1 cellular context compared by ENCODE assay signal in the genomic region with DNA sequence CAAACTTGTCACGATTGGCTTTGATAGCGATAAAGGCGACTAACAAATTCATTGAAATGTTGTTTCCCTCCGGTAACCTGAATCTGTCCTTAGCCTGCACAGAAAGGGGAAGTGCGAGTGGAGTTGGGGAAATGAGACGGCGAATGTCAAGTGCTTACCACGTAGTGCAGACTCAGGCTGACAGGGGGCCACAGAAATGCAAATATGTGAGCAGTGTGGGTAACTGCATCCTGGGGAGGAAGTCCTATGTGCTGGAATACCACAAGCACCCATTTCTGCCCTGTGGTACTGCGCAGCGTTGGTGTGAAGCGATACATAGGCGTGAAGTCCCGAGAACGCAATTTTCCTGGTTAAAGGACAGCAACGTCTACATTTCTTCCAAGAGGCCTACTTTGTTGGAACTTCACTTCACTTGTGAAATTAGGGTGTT.
TF ChIP-seq lines count a peak whose summit lies in the region.

No MANE protein-coding gene starts in this region.

TF ChIP-seq in HepG2, 621 proteins besides CTCF, POLR2A, EP300 and RAD21 (continued from another document and continues in another):
- TF ChIP-seq, protein P1, sequence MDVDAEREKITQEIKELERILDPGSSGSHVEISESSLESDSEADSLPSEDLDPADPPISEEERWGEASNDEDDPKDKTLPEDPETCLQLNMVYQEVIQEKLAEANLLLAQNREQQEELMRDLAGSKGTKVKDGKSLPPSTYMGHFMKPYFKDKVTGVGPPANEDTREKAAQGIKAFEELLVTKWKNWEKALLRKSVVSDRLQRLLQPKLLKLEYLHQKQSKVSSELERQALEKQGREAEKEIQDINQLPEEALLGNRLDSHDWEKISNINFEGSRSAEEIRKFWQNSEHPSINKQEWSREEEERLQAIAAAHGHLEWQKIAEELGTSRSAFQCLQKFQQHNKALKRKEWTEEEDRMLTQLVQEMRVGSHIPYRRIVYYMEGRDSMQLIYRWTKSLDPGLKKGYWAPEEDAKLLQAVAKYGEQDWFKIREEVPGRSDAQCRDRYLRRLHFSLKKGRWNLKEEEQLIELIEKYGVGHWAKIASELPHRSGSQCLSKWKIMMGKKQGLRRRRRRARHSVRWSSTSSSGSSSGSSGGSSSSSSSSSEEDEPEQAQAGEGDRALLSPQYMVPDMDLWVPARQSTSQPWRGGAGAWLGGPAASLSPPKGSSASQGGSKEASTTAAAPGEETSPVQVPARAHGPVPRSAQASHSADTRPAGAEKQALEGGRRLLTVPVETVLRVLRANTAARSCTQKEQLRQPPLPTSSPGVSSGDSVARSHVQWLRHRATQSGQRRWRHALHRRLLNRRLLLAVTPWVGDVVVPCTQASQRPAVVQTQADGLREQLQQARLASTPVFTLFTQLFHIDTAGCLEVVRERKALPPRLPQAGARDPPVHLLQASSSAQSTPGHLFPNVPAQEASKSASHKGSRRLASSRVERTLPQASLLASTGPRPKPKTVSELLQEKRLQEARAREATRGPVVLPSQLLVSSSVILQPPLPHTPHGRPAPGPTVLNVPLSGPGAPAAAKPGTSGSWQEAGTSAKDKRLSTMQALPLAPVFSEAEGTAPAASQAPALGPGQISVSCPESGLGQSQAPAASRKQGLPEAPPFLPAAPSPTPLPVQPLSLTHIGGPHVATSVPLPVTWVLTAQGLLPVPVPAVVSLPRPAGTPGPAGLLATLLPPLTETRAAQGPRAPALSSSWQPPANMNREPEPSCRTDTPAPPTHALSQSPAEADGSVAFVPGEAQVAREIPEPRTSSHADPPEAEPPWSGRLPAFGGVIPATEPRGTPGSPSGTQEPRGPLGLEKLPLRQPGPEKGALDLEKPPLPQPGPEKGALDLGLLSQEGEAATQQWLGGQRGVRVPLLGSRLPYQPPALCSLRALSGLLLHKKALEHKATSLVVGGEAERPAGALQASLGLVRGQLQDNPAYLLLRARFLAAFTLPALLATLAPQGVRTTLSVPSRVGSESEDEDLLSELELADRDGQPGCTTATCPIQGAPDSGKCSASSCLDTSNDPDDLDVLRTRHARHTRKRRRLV (CRISPR knock-in tag; IDR thresholded peaks at IDR 0.05) = peak; percentile 65; the same call in 1 of the 2 replicates
- no peak for TF ChIP-seq ZNF30 (CRISPR knock-in tag; IDR thresholded peaks at IDR 0.05)
- peak; percentile 85 for TF ChIP-seq TGIF2 (CRISPR knock-in tag; IDR thresholded peaks at IDR 0.05)
- TF ChIP-seq HDAC2 (CRISPR knock-in tag; IDR thresholded peaks at IDR 0.05) = 0 out of 2 replicates have a peak, but pooled peaks have one; percentile 10
- TF ChIP-seq FOXM1 (CRISPR knock-in tag; IDR thresholded peaks at IDR 0.05) = no peak
- no peak for TF ChIP-seq ZNF451 (CRISPR knock-in tag; IDR thresholded peaks at IDR 0.05)
- TF ChIP-seq CAMTA2 (CRISPR knock-in tag; IDR thresholded peaks at IDR 0.05; ENCODE audit: borderline replicate concordance) = no peak
- 0 out of 2 replicates have a peak, but pooled peaks have one; percentile 29 for TF ChIP-seq ZNF292 (CRISPR knock-in tag; IDR thresholded peaks at IDR 0.05; ENCODE audit: borderline replicate concordance, low read depth)
- no peak for TF ChIP-seq REL (CRISPR knock-in tag; conservative IDR thresholded peaks at IDR 0.05)
- TF ChIP-seq, protein P2, sequence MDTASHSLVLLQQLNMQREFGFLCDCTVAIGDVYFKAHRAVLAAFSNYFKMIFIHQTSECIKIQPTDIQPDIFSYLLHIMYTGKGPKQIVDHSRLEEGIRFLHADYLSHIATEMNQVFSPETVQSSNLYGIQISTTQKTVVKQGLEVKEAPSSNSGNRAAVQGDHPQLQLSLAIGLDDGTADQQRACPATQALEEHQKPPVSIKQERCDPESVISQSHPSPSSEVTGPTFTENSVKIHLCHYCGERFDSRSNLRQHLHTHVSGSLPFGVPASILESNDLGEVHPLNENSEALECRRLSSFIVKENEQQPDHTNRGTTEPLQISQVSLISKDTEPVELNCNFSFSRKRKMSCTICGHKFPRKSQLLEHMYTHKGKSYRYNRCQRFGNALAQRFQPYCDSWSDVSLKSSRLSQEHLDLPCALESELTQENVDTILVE (CRISPR knock-in tag; IDR thresholded peaks at IDR 0.05) = no peak
- TF ChIP-seq, protein P3, sequence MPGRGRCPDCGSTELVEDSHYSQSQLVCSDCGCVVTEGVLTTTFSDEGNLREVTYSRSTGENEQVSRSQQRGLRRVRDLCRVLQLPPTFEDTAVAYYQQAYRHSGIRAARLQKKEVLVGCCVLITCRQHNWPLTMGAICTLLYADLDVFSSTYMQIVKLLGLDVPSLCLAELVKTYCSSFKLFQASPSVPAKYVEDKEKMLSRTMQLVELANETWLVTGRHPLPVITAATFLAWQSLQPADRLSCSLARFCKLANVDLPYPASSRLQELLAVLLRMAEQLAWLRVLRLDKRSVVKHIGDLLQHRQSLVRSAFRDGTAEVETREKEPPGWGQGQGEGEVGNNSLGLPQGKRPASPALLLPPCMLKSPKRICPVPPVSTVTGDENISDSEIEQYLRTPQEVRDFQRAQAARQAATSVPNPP (CRISPR knock-in tag; IDR thresholded peaks at IDR 0.05) = no peak
- TF ChIP-seq TP53 (CRISPR knock-in tag; conservative IDR thresholded peaks at IDR 0.05) = 0 out of 2 replicates have a peak, but pooled peaks have one; percentile 45
- TF ChIP-seq, protein P4, sequence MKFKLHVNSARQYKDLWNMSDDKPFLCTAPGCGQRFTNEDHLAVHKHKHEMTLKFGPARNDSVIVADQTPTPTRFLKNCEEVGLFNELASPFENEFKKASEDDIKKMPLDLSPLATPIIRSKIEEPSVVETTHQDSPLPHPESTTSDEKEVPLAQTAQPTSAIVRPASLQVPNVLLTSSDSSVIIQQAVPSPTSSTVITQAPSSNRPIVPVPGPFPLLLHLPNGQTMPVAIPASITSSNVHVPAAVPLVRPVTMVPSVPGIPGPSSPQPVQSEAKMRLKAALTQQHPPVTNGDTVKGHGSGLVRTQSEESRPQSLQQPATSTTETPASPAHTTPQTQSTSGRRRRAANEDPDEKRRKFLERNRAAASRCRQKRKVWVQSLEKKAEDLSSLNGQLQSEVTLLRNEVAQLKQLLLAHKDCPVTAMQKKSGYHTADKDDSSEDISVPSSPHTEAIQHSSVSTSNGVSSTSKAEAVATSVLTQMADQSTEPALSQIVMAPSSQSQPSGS (CRISPR knock-in tag; IDR thresholded peaks at IDR 0.05) = no peak
- peak; percentile 58 for TF ChIP-seq SAP130 (CRISPR knock-in tag; IDR thresholded peaks at IDR 0.05; ENCODE audit: low read depth)
- TF ChIP-seq CEBPB (IDR thresholded peaks at IDR 0.05; ENCODE audit: borderline replicate concordance, low read depth, low read length) = no peak
- TF ChIP-seq ZNF777 (CRISPR knock-in tag; IDR thresholded peaks at IDR 0.05) = no peak
- no peak for TF ChIP-seq ZNF296 (CRISPR knock-in tag; conservative IDR thresholded peaks at IDR 0.05)
- no peak for TF ChIP-seq HES4 (CRISPR knock-in tag; IDR thresholded peaks at IDR 0.05; ENCODE audit: borderline replicate concordance)
- TF ChIP-seq ELF4 (CRISPR knock-in tag; IDR thresholded peaks at IDR 0.05; ENCODE audit: borderline replicate concordance) = 0 out of 2 replicates have a peak, but pooled peaks have one; percentile 36
- no peak for TF ChIP-seq ZNF552 (CRISPR knock-in tag; IDR thresholded peaks at IDR 0.05; ENCODE audit: borderline replicate concordance)
- no peak for TF ChIP-seq ZNF839 (CRISPR knock-in tag; IDR thresholded peaks at IDR 0.05; ENCODE audit: borderline replicate concordance)
- TF ChIP-seq, protein P5, sequence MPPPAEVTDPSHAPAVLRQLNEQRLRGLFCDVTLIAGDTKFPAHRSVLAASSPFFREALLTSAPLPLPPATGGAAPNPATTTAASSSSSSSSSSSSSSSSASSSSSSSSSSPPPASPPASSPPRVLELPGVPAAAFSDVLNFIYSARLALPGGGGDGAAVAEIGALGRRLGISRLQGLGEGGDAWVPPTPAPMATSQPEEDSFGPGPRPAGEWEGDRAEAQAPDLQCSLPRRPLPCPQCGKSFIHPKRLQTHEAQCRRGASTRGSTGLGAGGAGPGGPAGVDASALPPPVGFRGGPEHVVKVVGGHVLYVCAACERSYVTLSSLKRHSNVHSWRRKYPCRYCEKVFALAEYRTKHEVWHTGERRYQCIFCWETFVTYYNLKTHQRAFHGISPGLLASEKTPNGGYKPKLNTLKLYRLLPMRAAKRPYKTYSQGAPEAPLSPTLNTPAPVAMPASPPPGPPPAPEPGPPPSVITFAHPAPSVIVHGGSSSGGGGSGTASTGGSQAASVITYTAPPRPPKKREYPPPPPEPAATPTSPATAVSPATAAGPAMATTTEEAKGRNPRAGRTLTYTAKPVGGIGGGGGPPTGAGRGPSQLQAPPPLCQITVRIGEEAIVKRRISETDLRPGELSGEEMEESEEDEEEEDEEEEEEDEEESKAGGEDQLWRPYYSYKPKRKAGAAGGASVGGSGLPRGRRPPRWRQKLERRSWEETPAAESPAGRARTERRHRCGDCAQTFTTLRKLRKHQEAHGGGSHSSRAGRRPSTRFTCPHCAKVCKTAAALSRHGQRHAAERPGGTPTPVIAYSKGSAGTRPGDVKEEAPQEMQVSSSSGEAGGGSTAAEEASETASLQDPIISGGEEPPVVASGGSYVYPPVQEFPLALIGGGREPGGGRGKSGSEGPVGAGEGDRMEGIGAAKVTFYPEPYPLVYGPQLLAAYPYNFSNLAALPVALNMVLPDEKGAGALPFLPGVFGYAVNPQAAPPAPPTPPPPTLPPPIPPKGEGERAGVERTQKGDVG (CRISPR knock-in tag; IDR thresholded peaks at IDR 0.05; ENCODE audit: borderline replicate concordance) = no peak
- TF ChIP-seq ZNF441 (CRISPR knock-in tag; IDR thresholded peaks at IDR 0.05; ENCODE audit: borderline replicate concordance) = no peak
- TF ChIP-seq ZNF496 (CRISPR knock-in tag; IDR thresholded peaks at IDR 0.05; ENCODE audit: insufficient replicate concordance) = no peak
- TF ChIP-seq KMT2B (CRISPR knock-in tag; IDR thresholded peaks at IDR 0.05) = peak; percentile 24; the same call in 1 of the 2 replicates
- 0 out of 4 replicates have a peak, but pooled peaks of 1 of the 2 experiments have one; percentile 3 for TF ChIP-seq KLF16 (CRISPR knock-in tag; IDR thresholded peaks at IDR 0.05)
- no peak for TF ChIP-seq U2AF2 (IDR thresholded peaks at IDR 0.05; ENCODE audit: low read depth, low read length)
- TF ChIP-seq, protein P6, sequence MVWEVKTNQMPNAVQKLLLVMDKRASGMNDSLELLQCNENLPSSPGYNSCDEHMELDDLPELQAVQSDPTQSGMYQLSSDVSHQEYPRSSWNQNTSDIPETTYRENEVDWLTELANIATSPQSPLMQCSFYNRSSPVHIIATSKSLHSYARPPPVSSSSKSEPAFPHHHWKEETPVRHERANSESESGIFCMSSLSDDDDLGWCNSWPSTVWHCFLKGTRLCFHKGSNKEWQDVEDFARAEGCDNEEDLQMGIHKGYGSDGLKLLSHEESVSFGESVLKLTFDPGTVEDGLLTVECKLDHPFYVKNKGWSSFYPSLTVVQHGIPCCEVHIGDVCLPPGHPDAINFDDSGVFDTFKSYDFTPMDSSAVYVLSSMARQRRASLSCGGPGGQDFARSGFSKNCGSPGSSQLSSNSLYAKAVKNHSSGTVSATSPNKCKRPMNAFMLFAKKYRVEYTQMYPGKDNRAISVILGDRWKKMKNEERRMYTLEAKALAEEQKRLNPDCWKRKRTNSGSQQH (CRISPR knock-in tag; IDR thresholded peaks at IDR 0.05; ENCODE audit: low read depth) = 0 out of 2 replicates have a peak, but pooled peaks have one; percentile 60
- TF ChIP-seq, protein P7, sequence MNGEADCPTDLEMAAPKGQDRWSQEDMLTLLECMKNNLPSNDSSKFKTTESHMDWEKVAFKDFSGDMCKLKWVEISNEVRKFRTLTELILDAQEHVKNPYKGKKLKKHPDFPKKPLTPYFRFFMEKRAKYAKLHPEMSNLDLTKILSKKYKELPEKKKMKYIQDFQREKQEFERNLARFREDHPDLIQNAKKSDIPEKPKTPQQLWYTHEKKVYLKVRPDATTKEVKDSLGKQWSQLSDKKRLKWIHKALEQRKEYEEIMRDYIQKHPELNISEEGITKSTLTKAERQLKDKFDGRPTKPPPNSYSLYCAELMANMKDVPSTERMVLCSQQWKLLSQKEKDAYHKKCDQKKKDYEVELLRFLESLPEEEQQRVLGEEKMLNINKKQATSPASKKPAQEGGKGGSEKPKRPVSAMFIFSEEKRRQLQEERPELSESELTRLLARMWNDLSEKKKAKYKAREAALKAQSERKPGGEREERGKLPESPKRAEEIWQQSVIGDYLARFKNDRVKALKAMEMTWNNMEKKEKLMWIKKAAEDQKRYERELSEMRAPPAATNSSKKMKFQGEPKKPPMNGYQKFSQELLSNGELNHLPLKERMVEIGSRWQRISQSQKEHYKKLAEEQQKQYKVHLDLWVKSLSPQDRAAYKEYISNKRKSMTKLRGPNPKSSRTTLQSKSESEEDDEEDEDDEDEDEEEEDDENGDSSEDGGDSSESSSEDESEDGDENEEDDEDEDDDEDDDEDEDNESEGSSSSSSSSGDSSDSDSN (CRISPR knock-in tag; IDR thresholded peaks at IDR 0.05) = no peak
- TF ChIP-seq ZNF251 (CRISPR knock-in tag; IDR thresholded peaks at IDR 0.05) = no peak
- no peak for TF ChIP-seq ZKSCAN1 (IDR thresholded peaks at IDR 0.05; ENCODE audit: low read length)
- TF ChIP-seq, protein P8, sequence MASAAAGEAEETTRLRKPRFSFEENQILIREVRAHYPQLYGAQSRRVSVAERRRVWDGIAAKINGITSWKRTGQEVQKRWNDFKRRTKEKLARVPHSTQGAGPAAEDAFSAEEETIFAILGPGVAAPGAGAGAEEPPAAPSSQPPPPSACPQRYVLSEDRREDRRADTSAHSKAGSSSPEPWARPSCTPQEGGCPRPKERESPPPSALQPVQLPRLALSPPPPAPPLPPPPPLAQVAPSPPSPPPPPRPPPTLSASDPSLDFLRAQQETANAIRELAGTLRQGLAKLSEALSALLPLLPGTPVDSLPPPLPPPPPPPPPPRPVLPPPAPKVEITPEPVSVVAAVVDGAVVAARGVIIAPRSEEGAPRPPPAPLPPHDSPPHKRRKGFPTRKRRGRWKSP (CRISPR knock-in tag; IDR thresholded peaks at IDR 0.05) = no peak
- TF ChIP-seq SMARCC2 (IDR thresholded peaks at IDR 0.05) = no peak
- no peak for TF ChIP-seq RFXANK (CRISPR knock-in tag; IDR thresholded peaks at IDR 0.05)
- no peak for TF ChIP-seq RBM39 (IDR thresholded peaks at IDR 0.05; ENCODE audit: low read depth, low read length, poor library complexity, severe bottlenecking)
- TF ChIP-seq GABPA (IDR thresholded peaks at IDR 0.05; ENCODE audit: low read depth, low read length) = no peak
- TF ChIP-seq GABPA (CRISPR knock-in tag; IDR thresholded peaks at IDR 0.05; ENCODE audit: low read depth) = 0 out of 2 replicates have a peak, but pooled peaks have one; percentile 12
- no peak for TF ChIP-seq ZNF709 (CRISPR knock-in tag; IDR thresholded peaks at IDR 0.05)
- no peak for TF ChIP-seq ZNF891 (CRISPR knock-in tag; IDR thresholded peaks at IDR 0.05)
- no peak for TF ChIP-seq ZSCAN22 (CRISPR knock-in tag; IDR thresholded peaks at IDR 0.05)
- TF ChIP-seq, protein P9, sequence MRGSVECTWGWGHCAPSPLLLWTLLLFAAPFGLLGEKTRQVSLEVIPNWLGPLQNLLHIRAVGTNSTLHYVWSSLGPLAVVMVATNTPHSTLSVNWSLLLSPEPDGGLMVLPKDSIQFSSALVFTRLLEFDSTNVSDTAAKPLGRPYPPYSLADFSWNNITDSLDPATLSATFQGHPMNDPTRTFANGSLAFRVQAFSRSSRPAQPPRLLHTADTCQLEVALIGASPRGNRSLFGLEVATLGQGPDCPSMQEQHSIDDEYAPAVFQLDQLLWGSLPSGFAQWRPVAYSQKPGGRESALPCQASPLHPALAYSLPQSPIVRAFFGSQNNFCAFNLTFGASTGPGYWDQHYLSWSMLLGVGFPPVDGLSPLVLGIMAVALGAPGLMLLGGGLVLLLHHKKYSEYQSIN (CRISPR knock-in tag; IDR thresholded peaks at IDR 0.05; ENCODE audit: borderline replicate concordance) = no peak
